Comparison of ENCODE assay signal across 10 cellular contexts in the genomic region with DNA sequence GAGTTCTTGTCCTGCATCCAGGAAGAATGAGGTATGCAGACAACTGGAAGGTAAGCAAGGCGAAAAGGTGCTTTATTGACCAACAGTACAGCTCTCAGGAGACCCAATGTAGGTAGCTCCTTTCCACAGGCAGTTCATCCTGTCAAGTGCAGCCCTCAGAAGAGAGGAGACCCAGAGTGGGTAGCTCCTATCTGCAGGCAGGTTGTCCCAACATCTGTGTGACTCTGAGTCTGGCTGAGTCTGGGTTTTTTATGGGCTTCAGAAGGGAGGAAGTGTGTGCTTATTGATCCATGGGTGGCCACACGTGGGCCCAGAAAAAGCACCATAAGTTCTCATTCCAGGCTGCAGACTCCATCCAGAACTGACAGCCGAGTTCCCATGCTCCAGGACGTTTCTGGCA.
"Had no signal": no experiment of that assay in that cellular context is flagged by ENCODE, and none has a peak within 500 bp of the region (broad histone marks: within the 10 kb centered on the region; RNA-seq: fewer than 3 reads in every experiment).

No MANE protein-coding gene starts in this region.

- ATAC-seq: HCT116 had no signal

- H3K4me1 ChIP-seq: HAP-1 had no signal

- H2AFZ ChIP-seq: GM23248 had no signal

- H3K9ac ChIP-seq: GM23248, KMS-11 had no signal

- H3K4me3 ChIP-seq: GM23248, HAP-1 had no signal

- DNase-seq: GM23248, GOT3, H7, IMR-90, Kasumi-1, KBM-7 had no signal

- FAIRE-seq: HTR-8/SVneo had no signal

- H3K9me3 ChIP-seq: HAP-1 had no signal

- H3K27ac ChIP-seq: GM23248, KMS-11 had no signal

- H3K4me2 ChIP-seq: KMS-11 had no signal

- H3K36me3 ChIP-seq: HAP-1 had no signal
